ENCODE assay signal across 12 cellular contexts in genomic region chr11:6735306-6735705, GRCh38. TPM values are rescaled to one million over a fixed set of nuclear protein-coding genes. Genes with fewer than 3 reads are reported as not detected.
DNase-seq lines count a peak whose midpoint lies in the region; ATAC-seq and TF ChIP-seq lines count a peak whose summit lies in the region.
"Had no signal": no experiment of that assay in that cellular context is flagged by ENCODE, and none has a peak within 500 bp of the region (broad histone marks: within the 10 kb centered on the region; RNA-seq: fewer than 3 reads in every experiment).

No MANE protein-coding gene starts in this region.

- ATAC-seq in HG03460 (IDR thresholded peaks at IDR 0.05; ENCODE audit: unreplicated experiment) (no peak), HG03442 (IDR thresholded peaks at IDR 0.05; ENCODE audit: unreplicated experiment) (no peak), GM18873 (IDR thresholded peaks at IDR 0.05; ENCODE audit: low FRiP score, unreplicated experiment) (no peak)

- peak overlapping the region; percentile 70 for H3K27ac Mint-ChIP-seq in activated naive CD4-positive, alpha-beta T cell treated with anti-CD3 and anti-CD28 coated beads, Interleukin-2, amount 10 ng/mL, durations not matched to agents 7 days and 5 days
- peak overlapping the region; percentile 89 for H3K27ac Mint-ChIP-seq in stimulated activated naive CD8-positive, alpha-beta T cell treated with anti-CD3 and anti-CD28 coated beads, Interleukin-15, Interleukin-2, amounts not matched to agents 100 ng/mL and 50 ng/mL, for 24 hours

- no peak overlapping the region for H3K4me3 ChIP-seq in fibroblast of mammary gland (ENCODE audit: control insufficient read depth, low read depth, low read length)

- no peak overlapping the region for H3K4me3 Mint-ChIP-seq in activated naive CD4-positive, alpha-beta T cell treated with anti-CD3 and anti-CD28 coated beads, Interleukin-2, amount 10 ng/mL, durations not matched to agents 7 days and 5 days
- H3K4me3 Mint-ChIP-seq in stimulated activated naive CD8-positive, alpha-beta T cell treated with anti-CD3 and anti-CD28 coated beads, Interleukin-15, Interleukin-2, amounts not matched to agents 100 ng/mL and 50 ng/mL, for 24 hours: peak overlapping the region; percentile 38

- DNase-seq in activated naive CD4-positive, alpha-beta T cell treated with anti-CD3 and anti-CD28 coated beads, Interleukin-2, amount 10 ng/mL, durations not matched to agents 7 days and 5 days: no peak
- DNase-seq in activated naive CD4-positive, alpha-beta T cell treated with Interleukin-2 at 50 U/mL for 16 hours: no peak
- DNase-seq in RPMI7951 (ENCODE audit: low read depth): peak; percentile 81
- DNase-seq in fibroblast of mammary gland (ENCODE audit: low read depth): peak; percentile 17
- DNase-seq: activated gamma-delta T cell treated with Interleukin-2 at 50 U/mL for 16 hours, NCI-H748 treated with DMSO at 0.1 percent for 48 hours had no signal

- no peak for TF ChIP-seq CTCF in fibroblast of mammary gland (conservative IDR thresholded peaks at IDR 0.05; ENCODE audit: control insufficient read depth, insufficient read depth, low read depth, low read length)

- H3K9me3 Mint-ChIP-seq in activated naive CD4-positive, alpha-beta T cell treated with anti-CD3 and anti-CD28 coated beads, Interleukin-2, amount 10 ng/mL, durations not matched to agents 7 days and 5 days: no peaks in the 10 kb centered on the region
- H3K9me3 Mint-ChIP-seq in stimulated activated naive CD8-positive, alpha-beta T cell treated with anti-CD3 and anti-CD28 coated beads, Interleukin-15, Interleukin-2, amounts not matched to agents 100 ng/mL and 50 ng/mL, for 24 hours: no peaks in the 10 kb centered on the region

- peaks cover 73% of the 10 kb centered on the region for H3K36me3 Mint-ChIP-seq in activated naive CD4-positive, alpha-beta T cell treated with anti-CD3 and anti-CD28 coated beads, Interleukin-2, amount 10 ng/mL, durations not matched to agents 7 days and 5 days
- H3K36me3 Mint-ChIP-seq in stimulated activated naive CD8-positive, alpha-beta T cell treated with anti-CD3 and anti-CD28 coated beads, Interleukin-15, Interleukin-2, amounts not matched to agents 100 ng/mL and 50 ng/mL, for 24 hours (ENCODE audit: low read depth): peaks cover 56% of the 10 kb centered on the region

- CTCF ChIA-PET in activated naive CD4-positive, alpha-beta T cell treated with anti-CD3 and anti-CD28 coated beads, Interleukin-2, amount 10 ng/mL, durations not matched to agents 7 days and 5 days (lab: Charles Lee): interaction anchor here (0.6 to 10.2 kb wide), 4 partner anchors 13 to 52 kb away, joined by 3 to 185 read pairs (median 41); partner anchors contain the start of gene MRPL17

- peaks cover 83% of the 10 kb centered on the region for H3K4me1 Mint-ChIP-seq in activated naive CD4-positive, alpha-beta T cell treated with anti-CD3 and anti-CD28 coated beads, Interleukin-2, amount 10 ng/mL, durations not matched to agents 7 days and 5 days
- peaks cover 87% of the 10 kb centered on the region for H3K4me1 Mint-ChIP-seq in stimulated activated naive CD8-positive, alpha-beta T cell treated with anti-CD3 and anti-CD28 coated beads, Interleukin-15, Interleukin-2, amounts not matched to agents 100 ng/mL and 50 ng/mL, for 24 hours (ENCODE audit: low read depth)

- H3K27me3 Mint-ChIP-seq in activated naive CD4-positive, alpha-beta T cell treated with anti-CD3 and anti-CD28 coated beads, Interleukin-2, amount 10 ng/mL, durations not matched to agents 7 days and 5 days: no peaks in the 10 kb centered on the region
- no peaks in the 10 kb centered on the region for H3K27me3 Mint-ChIP-seq in stimulated activated naive CD8-positive, alpha-beta T cell treated with anti-CD3 and anti-CD28 coated beads, Interleukin-15, Interleukin-2, amounts not matched to agents 100 ng/mL and 50 ng/mL, for 24 hours

RNA-seq across cellular contexts. Expression of gene OR2AG2, which starts 36.5 kb away (rescaled TPM):
- total RNA-seq in RPMI7951 (2014; rRNA removed; shearing (Covaris generic)): 0.39 and 0.84 TPM in 2 replicates

RNA-seq across cellular contexts. Expression of gene OR2AG1, which starts 47.5 kb away (rescaled TPM):
- not detected in 2 replicates for total RNA-seq in RPMI7951 (2014; rRNA removed; shearing (Covaris generic))
- total RNA-seq: posterior vena cava; T-helper 2 cell treated with Interferon-gamma antibody and Interleukin-4, amounts not matched to agents 100 ng/mL and 5 ng/mL, for 36 hours had no signal

RNA-seq across cellular contexts. Expression of gene MRPL17, which starts 52.2 kb away (rescaled TPM):
- 98.0 and 98.4 TPM in 2 replicates for total RNA-seq in RPMI7951 (2014; rRNA removed; shearing (Covaris generic))

Comparison
In these comparisons a context has a peak if more than half of its experiments do, and no peak if none do; other contexts are left out.
1. DNase-seq: peak in RPMI7951 (single experiment) and fibroblast of mammary gland (single experiment); none in activated naive CD4-positive, alpha-beta T cell treated with anti-CD3 and anti-CD28 coated beads, Interleukin-2, amount 10 ng/mL, durations not matched to agents 7 days and 5 days (single experiment) and activated naive CD4-positive, alpha-beta T cell treated with Interleukin-2 at 50 U/mL for 16 hours (single experiment).